In the genomic region with DNA sequence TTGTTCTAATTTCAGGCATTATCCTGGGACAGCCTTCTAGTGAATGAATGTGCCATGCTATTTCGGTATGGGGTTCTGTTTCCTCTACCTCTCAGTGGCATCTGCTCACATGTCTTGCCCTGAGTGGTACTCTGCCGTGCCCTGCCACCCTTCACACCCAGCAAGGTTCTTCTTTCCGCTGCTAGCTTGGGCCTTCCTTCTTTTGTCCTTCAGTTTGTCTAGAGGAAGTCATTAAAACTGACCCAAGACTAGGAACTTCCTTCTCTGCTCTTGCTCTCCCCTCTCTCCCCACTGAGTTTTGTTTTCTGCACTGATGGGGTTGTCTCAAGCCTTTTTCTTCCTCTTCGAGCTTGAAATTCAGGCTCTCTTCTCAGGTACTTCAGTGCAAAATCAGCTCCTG, we compare ENCODE assay signal across 15 cellular contexts.
DNase-seq lines count a peak whose midpoint lies in the region; ATAC-seq and TF ChIP-seq lines count a peak whose summit lies in the region.
"Had no signal": no experiment of that assay in that cellular context is flagged by ENCODE, and none has a peak within 500 bp of the region (broad histone marks: within the 10 kb centered on the region; RNA-seq: fewer than 3 reads in every experiment).

No MANE protein-coding gene starts in this region.

- in situ Hi-C loops in IMR-90 (cut with MboI; ENCODE audit: low sequenced_read_pairs) = no loop called here

- peak overlapping the region; percentile 12 for H3K27ac Mint-ChIP-seq in T-helper 17 cell

- H2AFZ ChIP-seq in IMR-90 (replicated peaks; ENCODE audit: low read length, poor library complexity) = peak overlapping the region; percentile 53

- no peak overlapping the region for H3K18ac ChIP-seq in IMR-90 (ENCODE audit: low read depth, low read length)

- no peak for TF ChIP-seq POLR2A in IMR-90 (IDR thresholded peaks at IDR 0.05; ENCODE audit: low read depth, low read length)

- intact Hi-C loops in IMR-90 (cut with micrococcal nuclease) (no loop called here), lower lobe of right lung (cut with DNase I) (no loop called here)

- H2AK9ac ChIP-seq in IMR-90 (replicated peaks; ENCODE audit: low read depth, low read length, poor library complexity) = no peak overlapping the region

- H3K27ac ChIP-seq in IMR-90 (ENCODE audit: insufficient read depth, low read length) (no peak overlapping the region), lower lobe of right lung (no peak overlapping the region)
- H3K27ac ChIP-seq: body of pancreas, prostate gland, RWPE1, tibial nerve had no signal

- no peak overlapping the region for H3K4me3 ChIP-seq in IMR-90 (ENCODE audit: insufficient read depth, low read depth, low read length)
- H3K4me3 ChIP-seq in lower lobe of right lung = no peak overlapping the region
- H3K4me3 ChIP-seq: body of pancreas, prostate gland, tibial nerve had no signal

- no peak overlapping the region for H3K14ac ChIP-seq in IMR-90 (replicated peaks; ENCODE audit: low read depth, low read length)

- no peaks in the 10 kb centered on the region for H3K79me1 ChIP-seq in IMR-90 (ENCODE audit: low read depth in 1 of 2, low read length in 2 of 2)

- CTCF ChIA-PET in IMR-90 (lab: Yijun Ruan, JAX) = no interaction called here

- no peak overlapping the region for H2BK15ac ChIP-seq in IMR-90 (ENCODE audit: low read depth, low read length)

- BruUV-seq in IMR-90 (replicated peaks; lab: Mats Ljungman, UMichigan) = no TSS peak

- peaks cover 18% of the 10 kb centered on the region for H3K4me1 Mint-ChIP-seq in T-helper 17 cell

- WGBS in IMR-90 (ENCODE audit: extremely low coverage in 2 of 2, insufficient read length in 1 of 2), 2 experiments = 63% methylated on average over 2 of the region's 4 CpGs; no CpG with 5 or more reads in 1 of the 2 experiments

- no peak overlapping the region for H3K4me3 Mint-ChIP-seq in T-helper 17 cell

- H3K23ac ChIP-seq in IMR-90 (ENCODE audit: low read depth, low read length) = no peak overlapping the region

- H3K9ac ChIP-seq in IMR-90 (ENCODE audit: low read depth, low read length) = no peak overlapping the region

- H3K9me3 ChIP-seq in IMR-90 (ENCODE audit: control insufficient read depth, insufficient read depth, low read length) = no peaks in the 10 kb centered on the region
- no peaks in the 10 kb centered on the region for H3K9me3 ChIP-seq in T-helper 17 cell (ENCODE audit: control insufficient read depth, low read length, poor library complexity, severe bottlenecking)
- no peaks in the 10 kb centered on the region for H3K9me3 ChIP-seq in lower lobe of right lung
- H3K9me3 ChIP-seq: body of pancreas, prostate gland, tibial nerve had no signal

- DNase-seq in Ammon's horn (ENCODE audit: low spot score) (peak; percentile 66), IMR-90 (no peak), T-helper 17 cell (no peak), lower lobe of right lung (peak; percentile 62), COLO668 (lab: John Stamatoyannopoulos, UW; ENCODE audit: unreplicated experiment) (no peak), activated gamma-delta T cell (lab: John Stamatoyannopoulos, UW) (no peak), NCI-H774 (lab: John Stamatoyannopoulos, UW) (no peak)
- DNase-seq: activated naive CD4-positive, alpha-beta T cell treated with Interleukin-2 at 50 U/mL for 16 hours; NCI-H146; NCI-H510A had no signal

- no peak overlapping the region for H4K8ac ChIP-seq in IMR-90 (ENCODE audit: low read depth in 2 of 2, low read length in 2 of 2)

- no peak overlapping the region for H2AK5ac ChIP-seq in IMR-90 (ENCODE audit: low read depth, low read length)

- no peak overlapping the region for H3K4me2 ChIP-seq in IMR-90 (ENCODE audit: low read depth, low read length)

- H3K4ac ChIP-seq in IMR-90 (ENCODE audit: low read depth, low read length) = no peak overlapping the region

- no peak overlapping the region for H4K5ac ChIP-seq in IMR-90 (ENCODE audit: low read depth, low read length)

- H3K36me3 Mint-ChIP-seq in T-helper 17 cell (ENCODE audit: low read depth) = no peaks in the 10 kb centered on the region

- H4K20me1 ChIP-seq in IMR-90 (ENCODE audit: insufficient read depth, low read length) = no peaks in the 10 kb centered on the region

- H4K91ac ChIP-seq in IMR-90 (ENCODE audit: insufficient read depth, low read depth, low read length) = no peak overlapping the region

- no peak overlapping the region for H2BK120ac ChIP-seq in IMR-90 (ENCODE audit: low read depth, low read length)

- no peak for TF ChIP-seq CTCF in IMR-90 (conservative IDR thresholded peaks at IDR 0.05; ENCODE audit: low read depth, low read length)
- TF ChIP-seq CTCF in lower lobe of right lung (IDR thresholded peaks at IDR 0.05) = no peak

- H3K9me1 ChIP-seq in IMR-90 (ENCODE audit: insufficient read depth, low read length) = no peaks in the 10 kb centered on the region

- ATAC-seq in IMR-90 (ENCODE audit: low read depth) (no peak), T-helper 17 cell (no peak), lower lobe of right lung (peak; percentile 75), HG02938 (IDR thresholded peaks at IDR 0.05; ENCODE audit: unreplicated experiment) (no peak)
- ATAC-seq: body of pancreas had no signal

- H3K27me3 Mint-ChIP-seq in T-helper 17 cell = peaks cover 11% of the 10 kb centered on the region

- H2BK5ac ChIP-seq in IMR-90 (ENCODE audit: low read depth, low read length, poor library complexity, severe bottlenecking) = no peak overlapping the region

- no peaks in the 10 kb centered on the region for H3K27me3 ChIP-seq in IMR-90 (ENCODE audit: control insufficient read depth, insufficient read depth, low read length)
- no peaks in the 10 kb centered on the region for H3K27me3 ChIP-seq in lower lobe of right lung (ENCODE audit: low read depth)
- H3K27me3 ChIP-seq: body of pancreas, tibial nerve had no signal

- H3K56ac ChIP-seq in IMR-90 (ENCODE audit: extremely low read depth, insufficient read depth, low read length) = no peak overlapping the region

- TF ChIP-seq RAD21 in IMR-90 (IDR thresholded peaks at IDR 0.05; ENCODE audit: low read length) = no peak

- H3K4me1 ChIP-seq in IMR-90 (ENCODE audit: control insufficient read depth, insufficient read depth, low read length) = no peaks in the 10 kb centered on the region
- no peaks in the 10 kb centered on the region for H3K4me1 ChIP-seq in lower lobe of right lung
- H3K4me1 ChIP-seq: body of pancreas, prostate gland had no signal

- no peaks in the 10 kb centered on the region for H3K36me3 ChIP-seq in IMR-90 (ENCODE audit: control insufficient read depth, insufficient read depth, low read length)
- no peaks in the 10 kb centered on the region for H3K36me3 ChIP-seq in lower lobe of right lung
- H3K36me3 ChIP-seq: prostate gland, tibial nerve had no signal

- no peak overlapping the region for H2BK20ac ChIP-seq in IMR-90 (ENCODE audit: low read depth, low read length)

- dilution Hi-C loops in IMR-90 (cut with HindIII; ENCODE audit: low sequenced_read_pairs, unreplicated experiment) = no loop called here

- POLR2A ChIA-PET in IMR-90 (lab: Charles Lee; ENCODE audit: unreplicated experiment) = no interaction called here

TF ChIP-seq in IMR-90, 13 proteins besides CTCF, POLR2A, EP300 and RAD21:
- no peak for TF ChIP-seq CHD1 (IDR thresholded peaks at IDR 0.05; ENCODE audit: low read depth, low read length)
- TF ChIP-seq SMC3 (IDR thresholded peaks at IDR 0.05; ENCODE audit: low read depth, low read length) = no peak

Comparison
In these comparisons a context has a peak if more than half of its experiments do, and no peak if none do; other contexts are left out.
1. DNase-seq: peak in Ammon's horn (single experiment) and lower lobe of right lung (single experiment); none in IMR-90 (single experiment), T-helper 17 cell (0 of 3), COLO668 (single experiment), activated gamma-delta T cell (single experiment) and NCI-H774 (single experiment).
2. ATAC-seq: peak in lower lobe of right lung (2 of 2); none in IMR-90 (single experiment), T-helper 17 cell (single experiment) and HG02938 (single experiment).